Comparison of ENCODE assay signal across 8 cellular contexts in the genomic region with DNA sequence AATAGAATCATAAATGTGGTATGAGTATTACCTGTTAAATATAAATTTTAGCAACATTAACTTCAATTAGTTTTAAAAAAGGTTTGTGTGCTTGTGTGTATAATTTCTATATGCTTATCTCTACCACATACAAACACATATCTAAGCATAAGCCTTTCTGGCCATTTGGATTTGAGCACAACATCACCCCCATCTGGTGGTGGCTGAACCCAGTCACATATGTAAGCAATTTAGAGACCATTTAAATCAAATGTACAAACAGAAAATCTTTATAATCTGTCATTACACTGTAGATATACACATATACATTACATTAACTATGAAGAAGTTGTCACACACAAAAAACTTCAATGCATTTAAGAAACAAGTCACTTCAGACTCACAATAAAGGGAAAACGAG. TPM values are rescaled to one million over a fixed set of nuclear protein-coding genes. Genes with fewer than 3 reads are reported as not detected.
DNase-seq lines count a peak whose midpoint lies in the region; ATAC-seq and TF ChIP-seq lines count a peak whose summit lies in the region.

No MANE protein-coding gene starts in this region.

- TF ChIP-seq POLR2A in ovary (IDR thresholded peaks at IDR 0.05): no peak
- TF ChIP-seq POLR2A in sigmoid colon (IDR thresholded peaks at IDR 0.05): no peak

- intact Hi-C loops in natural killer cell (cut with micrococcal nuclease): loop anchor here (2.0 kb wide), 1 partner anchor 17 kb away; no protein-coding TSS in a partner anchor
- intact Hi-C loops in ovary (cut with DNase I): no loop called here
- intact Hi-C loops in sigmoid colon (cut with DNase I): no loop called here

- no peaks in the 10 kb centered on the region for H3K36me3 Mint-ChIP-seq in natural killer cell
- no peaks in the 10 kb centered on the region for H3K36me3 Mint-ChIP-seq in natural killer cell treated with Interleukin-12 subunit alpha and Interleukin-12 subunit beta and Interleukin-15 and Interleukin-18, amount 100 ng/mL, for 72 hours

- H3K4me3 ChIP-seq in astrocyte of the cerebellum (ENCODE audit: low read depth, low read length) (no peak overlapping the region), lung (no peak overlapping the region), ovary (no peak overlapping the region), sigmoid colon (no peak overlapping the region)

- DNase-seq in natural killer cell: no peak
- no peak for DNase-seq in natural killer cell treated with Interleukin-12 subunit alpha and Interleukin-12 subunit beta and Interleukin-15 and Interleukin-18, amount 100 ng/mL, for 72 hours (ENCODE audit: low spot score)
- peak; percentile 4 for DNase-seq in NCI-H1105 treated with DMSO at 0.1 percent for 48 hours (lab: John Stamatoyannopoulos, UW)
- DNase-seq in astrocyte of the cerebellum (ENCODE audit: low read depth): peak; percentile 4
- no peak for DNase-seq in lung (ENCODE audit: low spot score)
- no peak for DNase-seq in stimulated activated naive CD4-positive, alpha-beta T cell treated with Interleukin-2 at 50 U/mL for 16 hours (lab: John Stamatoyannopoulos, UW)
- DNase-seq in ovary: no peak
- DNase-seq in sigmoid colon: no peak

- ATAC-seq in natural killer cell (peak in 2 of 3 donors; percentile 54 to 60), lung (ENCODE audit: insufficient read depth, low FRiP score) (no peak)
- no peak for ATAC-seq in natural killer cell treated with Interleukin-12 subunit alpha and Interleukin-12 subunit beta and Interleukin-15 and Interleukin-18, amount 100 ng/mL, for 72 hours

- peak; percentile 13 for TF ChIP-seq CTCF in natural killer cell (IDR thresholded peaks at IDR 0.05)
- TF ChIP-seq CTCF in astrocyte of the cerebellum (IDR thresholded peaks at IDR 0.05; ENCODE audit: low read depth, low read length, missing control alignments): peak; percentile 39
- peak; percentile 1 for TF ChIP-seq CTCF in lung (IDR thresholded peaks at IDR 0.05; ENCODE audit: control extremely low read depth, extremely low read depth)
- no peak for TF ChIP-seq CTCF in ovary (IDR thresholded peaks at IDR 0.05)
- TF ChIP-seq CTCF in sigmoid colon (IDR thresholded peaks at IDR 0.05): no peak

- H3K4me1 Mint-ChIP-seq in natural killer cell: peaks cover 24 to 30% of the 10 kb centered on the region in 2 donors
- H3K4me1 Mint-ChIP-seq in natural killer cell treated with Interleukin-12 subunit alpha and Interleukin-12 subunit beta and Interleukin-15 and Interleukin-18, amount 100 ng/mL, for 72 hours (ENCODE audit: low read depth in 2 of 2): peaks cover 14 to 20% of the 10 kb centered on the region in 2 donors

- TF ChIP-seq EP300 in ovary (IDR thresholded peaks at IDR 0.05): no peak
- no peak for TF ChIP-seq EP300 in sigmoid colon (IDR thresholded peaks at IDR 0.05)

- H3K4me3 Mint-ChIP-seq in natural killer cell: no peak overlapping the region
- H3K4me3 Mint-ChIP-seq in natural killer cell treated with Interleukin-12 subunit alpha and Interleukin-12 subunit beta and Interleukin-15 and Interleukin-18, amount 100 ng/mL, for 72 hours: no peak overlapping the region

- H3K9me3 Mint-ChIP-seq in natural killer cell: no peaks in the 10 kb centered on the region
- H3K9me3 Mint-ChIP-seq in natural killer cell treated with Interleukin-12 subunit alpha and Interleukin-12 subunit beta and Interleukin-15 and Interleukin-18, amount 100 ng/mL, for 72 hours: no peaks in the 10 kb centered on the region

- H3K27me3 Mint-ChIP-seq in natural killer cell (ENCODE audit: low read depth in 2 of 2): no peaks in the 10 kb centered on the region
- no peaks in the 10 kb centered on the region for H3K27me3 Mint-ChIP-seq in natural killer cell treated with Interleukin-12 subunit alpha and Interleukin-12 subunit beta and Interleukin-15 and Interleukin-18, amount 100 ng/mL, for 72 hours

- H3K9me3 ChIP-seq in lung (ENCODE audit: control insufficient read depth in 2 of 2, insufficient read depth in 1 of 2, low read length in 1 of 2) (no peaks in the 10 kb centered on the region), ovary (no peaks in the 10 kb centered on the region), sigmoid colon (no peaks in the 10 kb centered on the region)

- in situ Hi-C loops in astrocyte of the cerebellum (cut with HindIII; ENCODE audit: low sequenced_read_pairs): no loop called here

- H3K27me3 ChIP-seq in lung (ENCODE audit: control insufficient read depth, insufficient read depth) (no peaks in the 10 kb centered on the region), ovary (no peaks in the 10 kb centered on the region), sigmoid colon (no peaks in the 10 kb centered on the region)

- H3K36me3 ChIP-seq in lung (ENCODE audit: control insufficient read depth in 2 of 2, insufficient read depth in 2 of 2, low read length in 2 of 2): peaks cover 0 to 3% of the 10 kb centered on the region in 2 donors
- no peaks in the 10 kb centered on the region for H3K36me3 ChIP-seq in ovary
- H3K36me3 ChIP-seq in sigmoid colon: no peaks in the 10 kb centered on the region

- no peak overlapping the region for H3K27ac ChIP-seq in lung (ENCODE audit: low read depth in 1 of 2, low read length in 1 of 2)
- H3K27ac ChIP-seq in ovary: no peak overlapping the region
- no peak overlapping the region for H3K27ac ChIP-seq in sigmoid colon

- WGBS in lung, 2 donors: 93 to 96% methylated on average over 1 of the region's 1 CpG
- WGBS in ovary, 3 donors: 69 to 98% (median 95%) methylated on average over 1 of the region's 1 CpG
- 70 to 97% methylated on average over 1 of the region's 1 CpG for WGBS in sigmoid colon, 2 donors

- no peak overlapping the region for H3K27ac Mint-ChIP-seq in natural killer cell
- H3K27ac Mint-ChIP-seq in natural killer cell treated with Interleukin-12 subunit alpha and Interleukin-12 subunit beta and Interleukin-15 and Interleukin-18, amount 100 ng/mL, for 72 hours: no peak overlapping the region

- H3K4me1 ChIP-seq in lung (ENCODE audit: control insufficient read depth in 2 of 2, insufficient read depth in 2 of 2, low read length in 2 of 2) (peaks cover 0 to 10% of the 10 kb centered on the region in 2 donors), ovary (ENCODE audit: insufficient read depth) (no peaks in the 10 kb centered on the region), sigmoid colon (no peaks in the 10 kb centered on the region)

RNA-seq across cellular contexts. Expression of gene GPR22, which starts 31.7 kb away (rescaled TPM):
- total RNA-seq in natural killer cell: not detected
- not detected for total RNA-seq in natural killer cell treated with Interleukin-12 subunit alpha and Interleukin-12 subunit beta and Interleukin-15 and Interleukin-18, amount 100 ng/mL, for 72 hours
- total RNA-seq in lung: not detected
- polyA plus RNA-seq in lung: not detected
- not detected for total RNA-seq in ovary
- polyA plus RNA-seq in ovary: not detected
- 1 to 10 TPM in 1 of 4 donors, under 1 TPM in 2, not detected in 1; 0.28 to 1.1 (median 0.82) TPM for total RNA-seq in sigmoid colon
- under 1 TPM in 1 of 3 donors, not detected in 2; 0.10 TPM for polyA plus RNA-seq in sigmoid colon

Comparison
In these comparisons a context has a peak if more than half of its experiments do, and no peak if none do; other contexts are left out.
1. ATAC-seq: peak in natural killer cell (2 of 3); none in natural killer cell treated with Interleukin-12 subunit alpha and Interleukin-12 subunit beta and Interleukin-15 and Interleukin-18, amount 100 ng/mL, for 72 hours (0 of 2) and lung (single experiment).
2. DNase-seq: peak in NCI-H1105 treated with DMSO at 0.1 percent for 48 hours (single experiment) and astrocyte of the cerebellum (single experiment); none in natural killer cell (single experiment), natural killer cell treated with Interleukin-12 subunit alpha and Interleukin-12 subunit beta and Interleukin-15 and Interleukin-18, amount 100 ng/mL, for 72 hours (single experiment), lung (single experiment), stimulated activated naive CD4-positive, alpha-beta T cell treated with Interleukin-2 at 50 U/mL for 16 hours (single experiment), ovary (0 of 5) and sigmoid colon (single experiment).
3. CTCF ChIP-seq: peak in natural killer cell (single experiment), astrocyte of the cerebellum (single experiment) and lung (single experiment); none in ovary (0 of 3) and sigmoid colon (0 of 4).